In the genomic region with DNA sequence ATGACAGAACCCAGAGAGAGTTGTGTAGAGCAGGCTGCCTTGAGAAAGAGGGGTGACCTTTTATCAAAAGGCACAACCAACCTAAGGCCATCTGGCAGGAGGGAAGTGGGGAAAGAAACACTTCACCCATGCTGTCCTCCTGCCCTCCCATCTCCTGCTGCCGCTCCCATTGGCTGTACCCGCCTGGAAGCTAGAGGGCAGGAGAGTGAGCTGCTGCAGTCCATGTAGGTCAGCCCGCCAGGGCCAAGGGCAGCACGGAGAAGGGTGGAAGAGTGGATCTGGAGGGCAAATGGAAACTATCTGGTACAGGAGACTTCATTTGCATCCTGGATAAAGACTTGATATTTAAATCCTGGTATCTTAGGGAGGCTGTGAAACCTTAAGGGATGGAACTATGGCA, we compare ENCODE assay signal across 13 cellular contexts. TPM values are rescaled to one million over a fixed set of nuclear protein-coding genes. Genes with fewer than 3 reads are reported as not detected.
A peak's percentile ranks its signal among the peaks of the same experiment; 100 is the strongest.
DNase-seq lines count a peak whose midpoint lies in the region; ATAC-seq and TF ChIP-seq lines count a peak whose summit lies in the region.
"Had no signal": no experiment of that assay in that cellular context is flagged by ENCODE, and none has a peak within 500 bp of the region (broad histone marks: within the 10 kb centered on the region; RNA-seq: fewer than 3 reads in every experiment).

No MANE protein-coding gene starts in this region.

- no peak overlapping the region for H4K5ac ChIP-seq in mesendoderm (ENCODE audit: low read length)

- intact Hi-C loops in colonic mucosa (cut with DNase I): no loop called here

- TF ChIP-seq CTCF in colonic mucosa (IDR thresholded peaks at IDR 0.05): no peak

- H2BK15ac ChIP-seq in mesendoderm (replicated peaks; ENCODE audit: low read depth): no peak overlapping the region

- H3K9me3 ChIP-seq in colonic mucosa: no peaks in the 10 kb centered on the region
- H3K9me3 ChIP-seq: body of pancreas had no signal

- H4K8ac ChIP-seq in mesendoderm (ENCODE audit: low read depth, low read length): no peak overlapping the region

- no peak overlapping the region for H3K23ac ChIP-seq in mesendoderm (ENCODE audit: low read length)

- H3K27me3 ChIP-seq in colonic mucosa: no peaks in the 10 kb centered on the region
- H3K27me3 ChIP-seq in mesendoderm (ENCODE audit: insufficient read depth, low read length, poor library complexity): no peaks in the 10 kb centered on the region
- H3K27me3 ChIP-seq: body of pancreas had no signal

- H3K4me2 ChIP-seq in mesendoderm (ENCODE audit: low read length): no peak overlapping the region

- no peak overlapping the region for H2AK5ac ChIP-seq in mesendoderm (ENCODE audit: low read length)

- WGBS in mesendoderm (ENCODE audit: extremely low coverage, insufficient coverage, low lambda C conversion rate): no CpG with 5 or more reads among the region's 4 CpGs

- DNase-seq in EH (ENCODE audit: low read depth) (peak; percentile 7), NCI-H460 (ENCODE audit: extremely low read depth, low read depth) (peak; percentile 14), colonic mucosa (peak; percentile 30), mesendoderm (peak; percentile 64), epidermal melanocyte (ENCODE audit: insufficient read length, low spot score) (no peak), NCI-H1930 (lab: John Stamatoyannopoulos, UW) (no peak)
- DNase-seq in activated CD4-positive, alpha-beta T cell treated with anti-CD3 and anti-CD28 coated beads, Interleukin-2, amount 50 U/mL, for 48 hours: no peak
- DNase-seq: DND-41; natural killer cell; NCI-H1436; stimulated activated CD4-positive, alpha-beta T cell treated with anti-CD3 and anti-CD28 coated beads, Interleukin-12 subunit alpha, Interleukin-12 subunit beta, amount 100 ng/mL, for 4 hours had no signal

- H3K4me1 ChIP-seq in colonic mucosa (no peaks in the 10 kb centered on the region), mesendoderm (ENCODE audit: control insufficient read depth, low read depth, low read length) (no peaks in the 10 kb centered on the region)
- H3K4me1 ChIP-seq: body of pancreas had no signal

- no peak overlapping the region for H3K27ac ChIP-seq in colonic mucosa
- H3K27ac ChIP-seq in mesendoderm (ENCODE audit: low read depth, low read length): no peak overlapping the region
- H3K27ac ChIP-seq: body of pancreas had no signal

- H3K79me1 ChIP-seq in mesendoderm (ENCODE audit: low read length): no peaks in the 10 kb centered on the region

- no peak overlapping the region for H3K56ac ChIP-seq in mesendoderm (ENCODE audit: low read length)

- H3K9ac ChIP-seq in colonic mucosa (ENCODE audit: low read depth in 2 of 2, low read length in 2 of 2) (no peak overlapping the region), mesendoderm (ENCODE audit: low read length) (no peak overlapping the region)

- no peak overlapping the region for H2BK120ac ChIP-seq in mesendoderm (ENCODE audit: low read depth, low read length)

- H3K36me3 ChIP-seq in colonic mucosa (no peaks in the 10 kb centered on the region), mesendoderm (ENCODE audit: control insufficient read depth, insufficient read depth, low read length) (no peaks in the 10 kb centered on the region)

- no peak overlapping the region for H2BK5ac ChIP-seq in mesendoderm (ENCODE audit: low read length)

- H3K18ac ChIP-seq in mesendoderm (ENCODE audit: low read length): no peak overlapping the region

- ATAC-seq in GM19035 (IDR thresholded peaks at IDR 0.05; ENCODE audit: unreplicated experiment): no peak
- ATAC-seq: body of pancreas, natural killer cell had no signal

- no peaks in the 10 kb centered on the region for H3K79me2 ChIP-seq in mesendoderm (ENCODE audit: control insufficient read depth, insufficient read depth, low read length)

- H3K4me3 ChIP-seq in colonic mucosa (no peak overlapping the region), mesendoderm (ENCODE audit: low read length) (no peak overlapping the region)
- H3K4me3 ChIP-seq: body of pancreas had no signal

- H3K4ac ChIP-seq in mesendoderm (ENCODE audit: low read depth, low read length): no peak overlapping the region

RNA-seq across cellular contexts. Expression of gene CABP1, which starts 11.5 kb away (rescaled TPM):
- total RNA-seq in NCI-H460 (2014; rRNA removed; shearing (Covaris generic)): not detected in 2 replicates
- polyA plus RNA-seq in NCI-H460 (2014; cell fraction: nucleus; rRNA removed): not detected in 2 replicates
- under 1 TPM; 0.77 to 0.79 TPM for total RNA-seq in colonic mucosa
- 0.62 TPM for polyA plus RNA-seq in mesendoderm (2013, experiment 1 of 2)
- 0.67 TPM for polyA plus RNA-seq in mesendoderm (2013, experiment 2 of 2)
- total RNA-seq: natural killer cell had no signal

RNA-seq across cellular contexts. Expression of gene POP5, which starts 47.7 kb away (rescaled TPM):
- total RNA-seq in NCI-H460 (2014; rRNA removed; shearing (Covaris generic)): 42.5 and 45.6 TPM in 2 replicates
- 107 and 157 TPM in 2 replicates for polyA plus RNA-seq in NCI-H460 (2014; cell fraction: nucleus; rRNA removed)
- 10 to 100 TPM; 22.8 to 77.7 TPM for total RNA-seq in colonic mucosa
- polyA plus RNA-seq in mesendoderm (2013, experiment 1 of 2): 45.5 TPM
- polyA plus RNA-seq in mesendoderm (2013, experiment 2 of 2): 44.6 TPM

RNA-seq across cellular contexts. Expression of gene MLEC, which starts 58.0 kb away (rescaled TPM):
- 76.6 and 77.4 TPM in 2 replicates for total RNA-seq in NCI-H460 (2014; rRNA removed; shearing (Covaris generic))
- 60.1 and 102 TPM in 2 replicates for polyA plus RNA-seq in NCI-H460 (2014; cell fraction: nucleus; rRNA removed)
- 100 to 1,000 TPM; 331 to 500 TPM for total RNA-seq in colonic mucosa
- polyA plus RNA-seq in mesendoderm (2013, experiment 1 of 2): 82.7 TPM
- 85.1 TPM for polyA plus RNA-seq in mesendoderm (2013, experiment 2 of 2)

Comparison
In these comparisons a context has a peak if more than half of its experiments do, and no peak if none do; other contexts are left out.
1. DNase-seq: peak in EH (single experiment), NCI-H460 (single experiment), colonic mucosa (single experiment) and mesendoderm (single experiment); none in activated CD4-positive, alpha-beta T cell treated with anti-CD3 and anti-CD28 coated beads, Interleukin-2, amount 50 U/mL, for 48 hours (0 of 2), epidermal melanocyte (single experiment) and NCI-H1930 (0 of 2).